ENCODE assay signal across 7 cellular contexts in genomic region chr4:118664665-118665064, GRCh38. TPM values are rescaled to one million over a fixed set of nuclear protein-coding genes. Genes with fewer than 3 reads are reported as not detected.
DNase-seq lines count a peak whose midpoint lies in the region; ATAC-seq and TF ChIP-seq lines count a peak whose summit lies in the region.
"Not testable (repeated sequence)": the region's sequence is repeated elsewhere in the genome, so short reads cannot be mapped to it uniquely, and the experiment has no call there.

No MANE protein-coding gene starts in this region.

- DNase-seq in Karpas-422, result peak; percentile 58
- peak; percentile 25 to 40 for DNase-seq in SJCRH30
- DNase-seq in activated T-cell treated with anti-CD3 and anti-CD28 coated beads, Interleukin-2, amount 50 U/mL, for 1 hour, result peak; percentile 20
- DNase-seq in colonic mucosa, result peak; percentile 50
- DNase-seq in heart right ventricle; osteoblast (ENCODE audit: insufficient read length, low spot score, missing footprints): not testable (repeated sequence)

- H3F3A ChIP-seq in DOHH2 (ENCODE audit: control insufficient read depth, insufficient read depth), result not testable (repeated sequence)

- TF ChIP-seq CTCF in DOHH2 (IDR thresholded peaks at IDR 0.05; ENCODE audit: low read depth, low read length, poor library complexity, severe bottlenecking), result peak; percentile 45
- TF ChIP-seq CTCF in colonic mucosa (IDR thresholded peaks at IDR 0.05), result peak; percentile 21
- TF ChIP-seq CTCF in heart right ventricle (IDR thresholded peaks at IDR 0.05), result peak in 7 of 9 donors; percentile 10 to 44 (median 37)
- TF ChIP-seq CTCF in osteoblast (IDR thresholded peaks at IDR 0.05; ENCODE audit: extremely low read depth, low read depth, low read length), result peak; percentile 34

- 54 to 55% methylated on average over 5 of the region's 5 CpGs for WGBS in heart right ventricle, 2 donors

- not testable (repeated sequence) for H3K9ac ChIP-seq in Karpas-422 (ENCODE audit: low read length); colonic mucosa (ENCODE audit: low read depth in 2 of 2, low read length in 2 of 2)

- intact Hi-C loops in colonic mucosa (cut with DNase I); heart right ventricle (cut with DNase I): not testable (repeated sequence)

- H2AFZ ChIP-seq in Karpas-422 (ENCODE audit: low read length); osteoblast (ENCODE audit: low read length): not testable (repeated sequence)

- H3K4me3 ChIP-seq in DOHH2 (ENCODE audit: low read length); Karpas-422 (ENCODE audit: low read length); SJCRH30; colonic mucosa; heart right ventricle; osteoblast (ENCODE audit: insufficient read depth, low read length): not testable (repeated sequence)

- not testable (repeated sequence) for H3K4me2 ChIP-seq in DOHH2 (ENCODE audit: low read length); Karpas-422 (ENCODE audit: low read depth, low read length, poor library complexity, severe bottlenecking); osteoblast (ENCODE audit: insufficient read depth, low read length)

- not testable (repeated sequence) for H3K36me3 ChIP-seq in DOHH2 (ENCODE audit: control insufficient read depth, low read length); Karpas-422 (ENCODE audit: insufficient read depth, low read length); SJCRH30; colonic mucosa; heart right ventricle; osteoblast (ENCODE audit: insufficient read depth, low read length)

- H3K4me1 ChIP-seq in DOHH2 (ENCODE audit: control insufficient read depth, low read length); Karpas-422 (ENCODE audit: low read length); SJCRH30; colonic mucosa; heart right ventricle; osteoblast (ENCODE audit: insufficient read depth, low read length): not testable (repeated sequence)

- not testable (repeated sequence) for H3K9me3 ChIP-seq in DOHH2 (ENCODE audit: control insufficient read depth, insufficient read depth, low read length); Karpas-422 (ENCODE audit: low read length); SJCRH30 (replicated peaks); colonic mucosa; heart right ventricle; osteoblast (ENCODE audit: low read depth, low read length)

- H3K27ac ChIP-seq in DOHH2 (ENCODE audit: low read depth, low read length); Karpas-422 (ENCODE audit: low read length); SJCRH30; colonic mucosa; heart right ventricle; osteoblast (ENCODE audit: low read depth, low read length): not testable (repeated sequence)

- H3K79me2 ChIP-seq in DOHH2 (ENCODE audit: control insufficient read depth, low read length); Karpas-422 (ENCODE audit: low read length); osteoblast (ENCODE audit: insufficient read depth, low read length): not testable (repeated sequence)

- H3K9me2 ChIP-seq in DOHH2 (replicated peaks; ENCODE audit: control insufficient read depth, low read length); Karpas-422 (replicated peaks; ENCODE audit: insufficient read depth, low read length): not testable (repeated sequence)

- not testable (repeated sequence) for H3K27me3 ChIP-seq in DOHH2 (ENCODE audit: control insufficient read depth, low read length); Karpas-422 (ENCODE audit: low read length); SJCRH30; colonic mucosa; heart right ventricle; osteoblast (ENCODE audit: insufficient read depth, low read length)

- ATAC-seq in heart right ventricle, result not testable (repeated sequence)

- H4K20me1 ChIP-seq in DOHH2 (ENCODE audit: control insufficient read depth, insufficient read depth, low read depth, low read length); Karpas-422 (ENCODE audit: insufficient read depth, low read depth, low read length); osteoblast (ENCODE audit: insufficient read depth, low read length): not testable (repeated sequence)

RNA-seq across cellular contexts. Expression of gene METTL14, which starts 20.5 kb away (rescaled TPM):
- 11.6 and 33.4 TPM in 2 replicates for total RNA-seq in Karpas-422 (2014; rRNA removed; shearing (Covaris generic); ENCODE audit: low replicate concordance)
- total RNA-seq in SJCRH30 (2014; rRNA removed; shearing (Covaris generic)), result 37.4 and 39.5 TPM in 2 replicates
- total RNA-seq in colonic mucosa (10 to 100 TPM; 33.0 to 34.1 TPM), heart right ventricle (10 to 100 TPM; 28.4 to 37.2 (median 32.7) TPM), osteoblast (25.3 and 28.0 TPM in 2 replicates)
- 1 to 10 TPM; 4.8 to 5.0 TPM for polyA plus RNA-seq in heart right ventricle
